7 cellular contexts compared by ENCODE assay signal in genomic region chr1:164786980-164787833, GRCh38.
DNase-seq lines count a peak whose midpoint lies in the region; ATAC-seq and TF ChIP-seq lines count a peak whose summit lies in the region.

No MANE protein-coding gene starts in this region.

- peaks cover 4 to 7% (median 5%) of the 10 kb centered on the region in 3 donors for H3K4me1 Mint-ChIP-seq in T-cell

- no peak overlapping the region for H3K4me3 ChIP-seq in retinal pigment epithelial cell (ENCODE audit: low read length)

- DNase-seq in NCI-H1417 (lab: John Stamatoyannopoulos, UW) (peak; percentile 87 to 99 (median 95)), T-cell (peak in 32 of 34 experiments; percentile 4 to 52 (median 28)), anterior cingulate cortex (lab: John Stamatoyannopoulos, UW) (peak in 56 of 58 donors; percentile 26 to 86 (median 73)), hepatic stellate cell (ENCODE audit: low spot score) (peak; percentile 86), retinal pigment epithelial cell (ENCODE audit: low read depth) (no peak)

- H3K27ac Mint-ChIP-seq in T-cell = peak overlapping the region in 1 of 2 donors; percentile 45

- ATAC-seq in GM18499 (IDR thresholded peaks at IDR 0.05; ENCODE audit: insufficient read depth, unreplicated experiment) = peak; percentile 94
- ATAC-seq in HG02840 (IDR thresholded peaks at IDR 0.05; ENCODE audit: low FRiP score, unreplicated experiment) = peak; percentile 83
- peak in 3 of 4 experiments; percentile 40 to 67 (median 58) for ATAC-seq in T-cell (replicated peaks in 1 of 4)

- TF ChIP-seq CTCF in retinal pigment epithelial cell (conservative IDR thresholded peaks at IDR 0.05; ENCODE audit: low read depth, low read length) = peak; percentile 96

- peaks cover 5% of the 10 kb centered on the region in 2 donors for H3K27me3 Mint-ChIP-seq in T-cell

- H3K9me3 Mint-ChIP-seq in T-cell = no peaks in the 10 kb centered on the region

- POLR2A ChIA-PET in T-cell (lab: Charles Lee) = no interaction called here

- H3K36me3 Mint-ChIP-seq in T-cell = no peaks in the 10 kb centered on the region

- no peak overlapping the region for H3K4me3 Mint-ChIP-seq in T-cell

- CTCF ChIA-PET in T-cell (lab: Charles Lee) = interaction anchor here (0.6 to 2.0 kb wide), 9 partner anchors 9 to 1431 kb away, joined by 3 to 7 read pairs (median 4); no protein-coding TSS in a partner anchor
